ENCODE assay signal across 9 cellular contexts in genomic region chr2:205683991-205684390, GRCh38. TPM values are rescaled to one million over a fixed set of nuclear protein-coding genes. Genes with fewer than 3 reads are reported as not detected.
DNase-seq lines count a peak whose midpoint lies in the region; ATAC-seq, FAIRE-seq and TF ChIP-seq lines count a peak whose summit lies in the region.
"Had no signal": no experiment of that assay in that cellular context is flagged by ENCODE, and none has a peak within 500 bp of the region (broad histone marks: within the 10 kb centered on the region; RNA-seq: fewer than 3 reads in every experiment).

No MANE protein-coding gene starts in this region.

- no peak overlapping the region for H3K27ac ChIP-seq in liver (ENCODE audit: low read depth in 1 of 2, low read length in 2 of 2)
- no peak overlapping the region for H3K27ac ChIP-seq in HepG2 (ENCODE audit: extremely low read length, insufficient read depth, low read length)

- H4K20me1 ChIP-seq in HepG2 (ENCODE audit: insufficient read depth, low read length) = no peaks in the 10 kb centered on the region

- BruUV-seq in HepG2 (replicated peaks; lab: Mats Ljungman, UMichigan) = no TSS peak

- H3K27me3 ChIP-seq in liver (ENCODE audit: control insufficient read depth in 4 of 4, insufficient read depth in 4 of 4, low read length in 3 of 4) = peaks cover 0 to 2% (median 0%) of the 10 kb centered on the region in 4 donors
- H3K27me3 ChIP-seq in HepG2 (ENCODE audit: control insufficient read depth in 1 of 2, insufficient read depth in 2 of 2, low read length in 2 of 2) = peaks cover 8 to 41% of the 10 kb centered on the region in 2 experiments
- H3K27me3 ChIP-seq in endocrine pancreas (ENCODE audit: control insufficient read depth, insufficient read depth, low read length) = no peaks in the 10 kb centered on the region

- in situ Hi-C loops in HepG2 (cut with HindIII; ENCODE audit: extremely low pct_ligation_motif_present, low pct_unique_long_range_greater_than_20kb) = no loop called here

- H3K27me3 Mint-ChIP-seq in naive thymus-derived CD8-positive, alpha-beta T cell = peaks cover 36 to 84% (median 54%) of the 10 kb centered on the region in 5 donors

- H3K36me3 Mint-ChIP-seq in naive thymus-derived CD8-positive, alpha-beta T cell = peaks cover 0 to 9% (median 0%) of the 10 kb centered on the region in 3 donors
- H3K36me3 Mint-ChIP-seq: stimulated activated effector memory CD8-positive, alpha-beta T cell treated with anti-CD3 and anti-CD28 coated beads, Interleukin-12 subunit alpha, Interleukin-12 subunit beta, amount 100 ng/mL, for 72 hours had no signal

- intact Hi-C loops in HepG2 (cut with micrococcal nuclease; ENCODE audit: unreplicated experiment) = loop anchor here (10.0 kb wide), 1 partner anchor 1539 kb away; no protein-coding TSS in a partner anchor

- CTCF ChIA-PET in HepG2 (lab: Yijun Ruan, JAX; ENCODE audit: low intra/inter-chr PET ratio, low total read pairs) = no interaction called here

- no peak for ATAC-seq in HepG2
- ATAC-seq in naive thymus-derived CD8-positive, alpha-beta T cell = no peak
- ATAC-seq: stimulated activated effector memory CD8-positive, alpha-beta T cell treated with anti-CD3 and anti-CD28 coated beads, Interleukin-12 subunit alpha, Interleukin-12 subunit beta, amount 100 ng/mL, for 72 hours had no signal

- H3K4me3 Mint-ChIP-seq in naive thymus-derived CD8-positive, alpha-beta T cell = peak overlapping the region in 7 of 10 donors; percentile 15 to 82 (median 55)
- H3K4me3 Mint-ChIP-seq: stimulated activated effector memory CD8-positive, alpha-beta T cell treated with anti-CD3 and anti-CD28 coated beads, Interleukin-12 subunit alpha, Interleukin-12 subunit beta, amount 100 ng/mL, for 72 hours had no signal

- 62% methylated on average over 7 of the region's 7 CpGs for WGBS in liver
- WGBS in HepG2 (ENCODE audit: low lambda C conversion rate) = 38% methylated on average over 7 of the region's 7 CpGs

- TF ChIP-seq CTCF in liver (IDR thresholded peaks at IDR 0.05; ENCODE audit: low read depth, low read length, missing input control) (no peak), HepG2 (CRISPR knock-in tag; IDR thresholded peaks at IDR 0.05) (no peak)

- no peak for TF ChIP-seq RAD21 in liver (IDR thresholded peaks at IDR 0.05)
- TF ChIP-seq RAD21 in HepG2 (CRISPR knock-in tag; IDR thresholded peaks at IDR 0.05) = no peak

- H3K9ac ChIP-seq in liver (ENCODE audit: low read depth in 1 of 2, low read length in 2 of 2) = peak overlapping the region in 1 of 2 donors; percentile 43
- H3K9ac ChIP-seq in HepG2 (ENCODE audit: insufficient read depth, low read depth, low read length) = no peak overlapping the region
- no peak overlapping the region for H3K9ac ChIP-seq in endocrine pancreas (ENCODE audit: control insufficient read depth, insufficient read depth, low read length)

- POLR2A ChIA-PET in HepG2 (lab: Yijun Ruan, JAX) = no interaction called here
- POLR2A ChIA-PET in naive thymus-derived CD8-positive, alpha-beta T cell (lab: Charles Lee) = no interaction called here

- no peak for TF ChIP-seq POLR2A in HepG2 (IDR thresholded peaks at IDR 0.05; ENCODE audit: insufficient read depth in 1 of 2, low read depth in 2 of 2, low read length in 2 of 2)

- H2AFZ ChIP-seq in HepG2 (ENCODE audit: low read length) = no peak overlapping the region

- no peaks in the 10 kb centered on the region for H3K9me3 Mint-ChIP-seq in naive thymus-derived CD8-positive, alpha-beta T cell
- H3K9me3 Mint-ChIP-seq: stimulated activated effector memory CD8-positive, alpha-beta T cell treated with anti-CD3 and anti-CD28 coated beads, Interleukin-12 subunit alpha, Interleukin-12 subunit beta, amount 100 ng/mL, for 72 hours had no signal

- no peak overlapping the region for H3K27ac Mint-ChIP-seq in naive thymus-derived CD8-positive, alpha-beta T cell
- H3K27ac Mint-ChIP-seq: stimulated activated effector memory CD8-positive, alpha-beta T cell treated with anti-CD3 and anti-CD28 coated beads, Interleukin-12 subunit alpha, Interleukin-12 subunit beta, amount 100 ng/mL, for 72 hours had no signal

- FAIRE-seq in HepG2 (lab: Jason Lieb, UNC) = no peak

- H3K4me1 ChIP-seq in liver (ENCODE audit: control insufficient read depth in 4 of 4, insufficient read depth in 4 of 4, low read length in 3 of 4) (peaks cover 9 to 34% (median 24%) of the 10 kb centered on the region in 4 donors), HepG2 (ENCODE audit: insufficient read depth, low read length) (peaks cover 3% of the 10 kb centered on the region), endocrine pancreas (ENCODE audit: control insufficient read depth, insufficient read depth, low read length) (no peaks in the 10 kb centered on the region)

- DNase-seq in HepG2 (ENCODE audit: low spot score) (no peak), HT-29 (ENCODE audit: low spot score) (no peak), SW480 (ENCODE audit: low spot score) (no peak), COLO829 (ENCODE audit: low spot score) (no peak), mucosa of gallbladder (ENCODE audit: low spot score) (no peak)
- DNase-seq in naive thymus-derived CD8-positive, alpha-beta T cell = no peak

- H3K9me3 ChIP-seq in liver (ENCODE audit: control insufficient read depth in 4 of 4, low read length in 3 of 4) (no peaks in the 10 kb centered on the region), HepG2 (ENCODE audit: low read length) (no peaks in the 10 kb centered on the region), endocrine pancreas (ENCODE audit: control insufficient read depth, low read length) (no peaks in the 10 kb centered on the region)

- H3K4me3 ChIP-seq in liver (ENCODE audit: low read depth in 1 of 3, low read length in 3 of 3) (peak overlapping the region; percentile 37 to 60 (median 49)), HepG2 (replicated peaks in 1 of 3; ENCODE audit: insufficient read depth in 1 of 3, low read depth in 2 of 3, low read length in 3 of 3) (no peak overlapping the region), endocrine pancreas (ENCODE audit: control insufficient read depth, insufficient read depth, low read length) (peak overlapping the region; percentile 47)

- TF ChIP-seq EP300 in HepG2 (IDR thresholded peaks at IDR 0.05; ENCODE audit: low read depth in 2 of 2, low read length in 2 of 2) = no peak
- no peak for TF ChIP-seq EP300 in HepG2 (CRISPR knock-in tag; IDR thresholded peaks at IDR 0.05; ENCODE audit: borderline replicate concordance)

- no peak overlapping the region for H3K4me2 ChIP-seq in HepG2 (ENCODE audit: low read depth, low read length)

- H3K36me3 ChIP-seq in liver (ENCODE audit: control insufficient read depth in 4 of 4, insufficient read depth in 3 of 4, low read depth in 1 of 4, low read length in 3 of 4) = no peaks in the 10 kb centered on the region
- no peaks in the 10 kb centered on the region for H3K36me3 ChIP-seq in HepG2 (replicated peaks in 1 of 2; ENCODE audit: control insufficient read depth in 1 of 2, insufficient read depth in 2 of 2, low read length in 2 of 2)
- no peaks in the 10 kb centered on the region for H3K36me3 ChIP-seq in endocrine pancreas (ENCODE audit: control insufficient read depth, insufficient read depth, low read length)

- no peaks in the 10 kb centered on the region for H3K79me2 ChIP-seq in HepG2 (ENCODE audit: insufficient read depth, low read length)

- peaks cover 12 to 43% (median 35%) of the 10 kb centered on the region in 4 donors for H3K4me1 Mint-ChIP-seq in naive thymus-derived CD8-positive, alpha-beta T cell
- H3K4me1 Mint-ChIP-seq: stimulated activated effector memory CD8-positive, alpha-beta T cell treated with anti-CD3 and anti-CD28 coated beads, Interleukin-12 subunit alpha, Interleukin-12 subunit beta, amount 100 ng/mL, for 72 hours had no signal

TF ChIP-seq in liver, 16 proteins besides CTCF, POLR2A, EP300 and RAD21 (continues in another document):
- no peak for TF ChIP-seq EGR1 (IDR thresholded peaks at IDR 0.05; ENCODE audit: low read depth in 2 of 2)
- TF ChIP-seq JUND (IDR thresholded peaks at IDR 0.05) = no peak
- TF ChIP-seq FOXA1 (IDR thresholded peaks at IDR 0.05) = no peak
- no peak for TF ChIP-seq NR2F2 (IDR thresholded peaks at IDR 0.05)
- TF ChIP-seq GABPA (IDR thresholded peaks at IDR 0.05 in 1 of 2, conservative IDR thresholded peaks at IDR 0.05 in 1 of 2) = no peak

TF ChIP-seq in HepG2, 621 proteins besides CTCF, POLR2A, EP300 and RAD21 (continues in another document):
- no peak for TF ChIP-seq NFIB (CRISPR knock-in tag; IDR thresholded peaks at IDR 0.05; ENCODE audit: borderline replicate concordance)
- no peak for TF ChIP-seq DNMT1 (CRISPR knock-in tag; IDR thresholded peaks at IDR 0.05)

RNA-seq across cellular contexts. Expression of gene NRP2, which starts 1.7 kb away (rescaled TPM):
- total RNA-seq in liver (10 to 100 TPM; 15.5 to 17.7 TPM), HepG2 (2016; rRNA removed; fragmentation: Illumina TruSeq; extraction: Trizol) (0.60 and 1.4 TPM in 2 replicates), mucosa of gallbladder (146 TPM)
- polyA plus RNA-seq in liver (1 to 10 TPM; 3.8 to 8.8 TPM), HepG2 (2011; rRNA removed) (0.65 and 1.4 TPM in 2 replicates)
- total RNA-seq in HepG2 (2016; cell fraction: cytosol; rRNA removed; fragmentation: Illumina TruSeq; extraction: Trizol; ENCODE audit: low read depth) = under 0.01 and 0.20 TPM in 2 replicates
- 0.79 and 0.93 TPM in 2 replicates for total RNA-seq in HepG2 (2016; cell fraction: insoluble cytoplasmic fraction; rRNA removed; fragmentation: Illumina TruSeq; extraction: Trizol)
- 0.22 and 0.41 TPM in 2 replicates for total RNA-seq in HepG2 (2016; cell fraction: membrane; rRNA removed; fragmentation: Illumina TruSeq; extraction: Trizol)
- 1.4 and 2.4 TPM in 2 replicates for total RNA-seq in HepG2 (2016; cell fraction: nucleus; rRNA removed; fragmentation: Illumina TruSeq; extraction: Trizol)
- polyA plus RNA-seq in HepG2 (2011; cell fraction: cytosol; rRNA removed) = 0.32 and 0.37 TPM in 2 replicates
- 0.51 and 0.66 TPM in 2 replicates for polyA plus RNA-seq in HepG2 (2011; cell fraction: nucleus; rRNA removed)
- 0.54 and 3.3 TPM in 2 replicates for polyA plus RNA-seq in HepG2 (2012)
- 0.12 and 0.16 TPM in 2 replicates for polyA plus RNA-seq in HepG2 (2016; cell fraction: cytosol; fragmentation: Illumina TruSeq; extraction: Trizol; ENCODE audit: low read depth)
- polyA plus RNA-seq in HepG2 (2016; cell fraction: insoluble cytoplasmic fraction; fragmentation: Illumina TruSeq; extraction: Trizol; ENCODE audit: low read depth) = 0.26 and 0.34 TPM in 2 replicates
- polyA plus RNA-seq in HepG2 (2016; cell fraction: membrane; fragmentation: Illumina TruSeq; extraction: Trizol; ENCODE audit: low read depth) = 0.09 and 0.37 TPM in 2 replicates
- polyA plus RNA-seq in HepG2 (2016; cell fraction: nucleus; fragmentation: Illumina TruSeq; extraction: Trizol; ENCODE audit: insufficient read depth, low read depth) = 1.9 and 2.1 TPM in 2 replicates
- 1.3 and 6.5 TPM in 2 replicates for polyA minus RNA-seq in HepG2 (2011; rRNA and poly(A)+ RNA removed; ENCODE audit: low replicate concordance)
- polyA minus RNA-seq in HepG2 (2011; cell fraction: cytosol; rRNA and poly(A)+ RNA removed) = 0.49 and 0.88 TPM in 2 replicates
- 1.4 and 1.7 TPM in 2 replicates for polyA minus RNA-seq in HepG2 (2011; cell fraction: nucleus; rRNA and poly(A)+ RNA removed)
- total RNA-seq in naive thymus-derived CD8-positive, alpha-beta T cell = 1 to 10 TPM in 1 of 2 experiments, under 1 TPM in 1; 0.82 to 1.1 TPM
- not detected for polyA plus RNA-seq in naive thymus-derived CD8-positive, alpha-beta T cell
- 1.1 and 1.2 TPM in 2 replicates for total RNA-seq in HT-29 (2014; rRNA removed; shearing (Covaris generic))

Comparison
In these comparisons a context has a peak if more than half of its experiments do, and no peak if none do; other contexts are left out.
1. H3K4me3 ChIP-seq: peak in liver (3 of 3) and endocrine pancreas (single experiment); none in HepG2 (0 of 3).